In genomic region chr22:19641254-19641982, GRCh38 we compare ENCODE assay signal across 1 cellular context.
A peak's percentile ranks its signal among the peaks of the same experiment; 100 is the strongest.
TF ChIP-seq lines count a peak whose summit lies in the region.

No MANE protein-coding gene starts in this region.

TF ChIP-seq in K562, 482 proteins besides CTCF, POLR2A, EP300 and RAD21 (continued from another document and continues in another):
- TF ChIP-seq NFE2 (IDR thresholded peaks at IDR 0.05; ENCODE audit: low read depth) (0 out of 2 replicates have a peak, but pooled peaks have one; percentile 3), ARHGAP35 (IDR thresholded peaks at IDR 0.05; ENCODE audit: partially characterized antibody) (peak; percentile 9), ZNF407 (IDR thresholded peaks at IDR 0.05; ENCODE audit: low read depth) (0 out of 2 replicates have a peak, but pooled peaks have one; percentile 14), USF2 (CRISPR knock-in tag; IDR thresholded peaks at IDR 0.05) (peak; percentile 46; the same call in 1 of the 2 replicates), ZNF57 (CRISPR knock-in tag; IDR thresholded peaks at IDR 0.05) (no peak), ARID3A (IDR thresholded peaks at IDR 0.05; ENCODE audit: borderline replicate concordance, low read depth, low read length) (0 out of 2 replicates have a peak, but pooled peaks have one; percentile 52), E2F6 (IDR thresholded peaks at IDR 0.05; ENCODE audit: borderline replicate concordance in 1 of 2, extremely low read depth in 1 of 2, insufficient read depth in 1 of 2, insufficient read length in 1 of 2, low read depth in 1 of 2, low read length in 1 of 2, poor library complexity in 1 of 2, severe bottlenecking in 1 of 2) (peak; percentile 92 to 97), TBP (optimal IDR thresholded peaks at IDR 0.05; ENCODE audit: low read depth, low read length) (peak; percentile 45), HDAC2 (IDR thresholded peaks at IDR 0.05) (peak; percentile 57; the same call in 1 of the 2 replicates), ZNF518B (CRISPR knock-in tag; IDR thresholded peaks at IDR 0.05) (no peak), RBM22 (IDR thresholded peaks at IDR 0.05; ENCODE audit: low read depth, low read length, poor library complexity, severe bottlenecking) (no peak), CEBPG (CRISPR knock-in tag; IDR thresholded peaks at IDR 0.05) (no peak), CEBPG (tag; conservative IDR thresholded peaks at IDR 0.05 in 1 of 2, IDR thresholded peaks at IDR 0.05 in 1 of 2) (no peak), ARNT (IDR thresholded peaks at IDR 0.05) (0 out of 4 replicates have a peak, but pooled peaks of 1 of the 2 experiments have one; percentile 19), MNT (conservative IDR thresholded peaks at IDR 0.05) (peak in 1 of 2 experiments; percentile 57; a peak in 1 of 4 replicates), FOXK1 (CRISPR knock-in tag; IDR thresholded peaks at IDR 0.05; ENCODE audit: borderline replicate concordance) (no peak), ZNF140 (CRISPR knock-in tag; IDR thresholded peaks at IDR 0.05) (0 out of 2 replicates have a peak, but pooled peaks have one; percentile 2), MXI1 (IDR thresholded peaks at IDR 0.05; ENCODE audit: low read depth, low read length) (0 out of 2 replicates have a peak, but pooled peaks have one; percentile 54), POLR2B (IDR thresholded peaks at IDR 0.05; ENCODE audit: low read depth, partially characterized antibody) (peak; percentile 6), ILF3 (IDR thresholded peaks at IDR 0.05; ENCODE audit: borderline replicate concordance) (no peak), TAL1 (IDR thresholded peaks at IDR 0.05) (0 out of 2 replicates have a peak, but pooled peaks have one; percentile 3), MYNN (IDR thresholded peaks at IDR 0.05) (no peak), MYNN (CRISPR knock-in tag; IDR thresholded peaks at IDR 0.05) (no peak), BHLHE40 (IDR thresholded peaks at IDR 0.05; ENCODE audit: low read length) (peak; percentile 77), SIX5 (IDR thresholded peaks at IDR 0.05; ENCODE audit: borderline replicate concordance in 1 of 2, insufficient read depth in 1 of 2, low read depth in 1 of 2, low read length in 2 of 2) (no peak; a peak in 1 of 4 replicates), RCOR1 (IDR thresholded peaks at IDR 0.05; ENCODE audit: borderline replicate concordance in 1 of 2, low read depth in 2 of 2, low read length in 2 of 2) (peak in 1 of 2 experiments; percentile 91; a peak in 2 of 4 replicates), CTBP1 (IDR thresholded peaks at IDR 0.05; ENCODE audit: borderline replicate concordance) (peak; percentile 91), DIDO1 (tag; IDR thresholded peaks at IDR 0.05; ENCODE audit: low read depth) (peak; percentile 82)
